Comparison of ENCODE assay signal across 8 cellular contexts in the genomic region with DNA sequence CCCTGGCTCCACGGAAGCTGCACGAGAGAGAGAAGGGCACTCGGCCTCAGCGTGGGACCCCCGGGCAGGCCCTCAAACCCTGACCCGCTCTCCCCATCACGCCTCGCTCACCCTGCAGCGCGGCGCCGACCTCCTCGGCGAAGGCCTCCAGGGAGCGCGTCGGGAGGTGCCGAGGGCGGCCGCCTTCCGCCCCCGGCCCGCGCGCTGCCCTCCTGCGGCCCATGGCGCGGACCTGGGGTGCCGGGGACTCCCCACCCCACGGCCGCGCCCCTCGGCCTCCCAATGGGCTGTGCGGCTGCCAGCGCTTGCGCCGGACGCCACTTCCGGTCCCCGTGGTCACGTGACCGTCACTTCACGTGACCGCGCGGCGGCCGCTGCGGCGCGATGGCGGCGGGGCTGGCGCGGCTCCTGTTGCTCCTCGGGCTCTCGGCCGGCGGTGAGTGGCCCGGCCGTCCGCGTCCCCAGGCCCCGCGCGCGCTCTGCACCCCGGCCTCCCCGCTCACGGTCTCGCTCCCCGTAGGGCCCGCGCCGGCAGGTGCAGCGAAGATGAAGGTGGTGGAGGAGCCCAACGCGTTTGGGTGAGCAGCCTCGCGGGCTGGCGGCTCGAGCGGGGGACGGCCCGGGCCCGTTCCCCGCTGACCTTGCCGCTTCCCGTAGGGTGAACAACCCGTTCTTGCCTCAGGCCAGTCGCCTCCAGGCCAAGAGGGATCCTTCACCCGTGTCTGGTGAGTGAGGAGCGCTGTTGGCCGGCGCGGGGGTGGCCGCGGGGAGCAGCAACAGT. TPM values are rescaled to one million over a fixed set of nuclear protein-coding genes. Genes with fewer than 3 reads are reported as not detected.
DNase-seq lines count a peak whose midpoint lies in the region; ATAC-seq and TF ChIP-seq lines count a peak whose summit lies in the region.

A gene (plus strand): TSS at position 350 of the 781 bp plus-strand sequence. CDS start 35 bp downstream, at position 385.
A gene (minus strand): TSS at position 297 of the 781 bp plus-strand sequence. CDS start 74 bp downstream, at position 223.

- peak within 1 kb of the TSS; percentile 94 to 98 (median 94) for H3K4me3 ChIP-seq in Peyer's patch
- H3K4me3 ChIP-seq in fibroblast of mammary gland (ENCODE audit: control insufficient read depth, low read depth, low read length), result peak within 1 kb of the TSS; percentile 82

- H3K27ac Mint-ChIP-seq in Calu3 (ENCODE audit: unreplicated experiment) (peak within 1 kb of the TSS; percentile 50), natural killer cell (peak within 1 kb of the TSS; percentile 80)
- H3K27ac Mint-ChIP-seq in activated T-helper 17 cell treated with anti-CD3 and anti-CD28 coated beads, Interleukin-2, amount 50 U/mL, for 72 hours, result peak within 1 kb of the TSS; percentile 92
- H3K27ac Mint-ChIP-seq in stimulated activated naive B cell treated with anti-CD40 and anti-IgM and Interleukin-4, amounts not matched to agents 10 μg/mL and 1 μg/mL and 100 μg/mL, for 72 hours, result peak within 1 kb of the TSS; percentile 93

- TF ChIP-seq CTCF in Calu3 (IDR thresholded peaks at IDR 0.05; ENCODE audit: unreplicated experiment), result no peak
- peak in 1 of 6 experiments; percentile 2 for TF ChIP-seq CTCF in Peyer's patch (IDR thresholded peaks at IDR 0.05)
- no peak for TF ChIP-seq CTCF in fibroblast of mammary gland (conservative IDR thresholded peaks at IDR 0.05; ENCODE audit: control insufficient read depth, insufficient read depth, low read depth, low read length)
- no peak for TF ChIP-seq CTCF in natural killer cell (IDR thresholded peaks at IDR 0.05)

- CTCF ChIA-PET in Calu3 (lab: Charles Lee), result interaction anchor here (1.5 kb wide), 1 partner anchor 20 kb away, joined by 3 read pairs; no protein-coding TSS in a partner anchor

- BruUV-seq in Calu3 (replicated peaks; lab: Mats Ljungman, UMichigan), result no TSS peak

- H3K9me3 Mint-ChIP-seq in Calu3 (ENCODE audit: low read depth, unreplicated experiment) (no peaks in the 10 kb centered on the region), natural killer cell (no peaks in the 10 kb centered on the region)
- H3K9me3 Mint-ChIP-seq in activated T-helper 17 cell treated with anti-CD3 and anti-CD28 coated beads, Interleukin-2, amount 50 U/mL, for 72 hours, result no peaks in the 10 kb centered on the region
- H3K9me3 Mint-ChIP-seq in stimulated activated naive B cell treated with anti-CD40 and anti-IgM and Interleukin-4, amounts not matched to agents 10 μg/mL and 1 μg/mL and 100 μg/mL, for 72 hours, result no peaks in the 10 kb centered on the region

- H3K27ac ChIP-seq in Peyer's patch, result peak within 1 kb of the TSS; percentile 63 to 80 (median 78)

- intact Hi-C loops in Calu3 (cut with micrococcal nuclease; ENCODE audit: unreplicated experiment) (no loop called here), natural killer cell (cut with micrococcal nuclease) (loop anchor here (10.0 kb wide), 1 partner anchor 353 kb away; a partner anchor contains a TSS)

- peaks cover 0 to 27% (median 15%) of the 10 kb centered on the region in 4 donors for H3K4me1 ChIP-seq in Peyer's patch

- H3K27me3 Mint-ChIP-seq in Calu3 (ENCODE audit: unreplicated experiment), result no peaks in the 10 kb centered on the region
- no peaks in the 10 kb centered on the region for H3K27me3 Mint-ChIP-seq in activated T-helper 17 cell treated with anti-CD3 and anti-CD28 coated beads, Interleukin-2, amount 50 U/mL, for 72 hours
- H3K27me3 Mint-ChIP-seq in natural killer cell (ENCODE audit: low read depth in 2 of 2), result no peaks in the 10 kb centered on the region
- no peaks in the 10 kb centered on the region for H3K27me3 Mint-ChIP-seq in stimulated activated naive B cell treated with anti-CD40 and anti-IgM and Interleukin-4, amounts not matched to agents 10 μg/mL and 1 μg/mL and 100 μg/mL, for 72 hours

- DNase-seq in Calu3 (peak; percentile 94), HT1080 (ENCODE audit: low read depth) (peak; percentile 70), Peyer's patch (peak; percentile 81 to 92 (median 92)), fibroblast of mammary gland (ENCODE audit: low read depth) (peak; percentile 85), natural killer cell (peak; percentile 89)
- peak; percentile 85 for DNase-seq in stimulated activated naive B cell treated with anti-CD40 and anti-IgM and Interleukin-4, amounts not matched to agents 10 μg/mL and 1 μg/mL and 100 μg/mL, for 72 hours

- H3K4me1 Mint-ChIP-seq in Calu3 (ENCODE audit: low read depth, unreplicated experiment) (peaks cover 37% of the 10 kb centered on the region), natural killer cell (peaks cover 27 to 56% of the 10 kb centered on the region in 2 donors)
- peaks cover 15% of the 10 kb centered on the region for H3K4me1 Mint-ChIP-seq in activated T-helper 17 cell treated with anti-CD3 and anti-CD28 coated beads, Interleukin-2, amount 50 U/mL, for 72 hours
- peaks cover 36 to 65% of the 10 kb centered on the region in 2 donors for H3K4me1 Mint-ChIP-seq in stimulated activated naive B cell treated with anti-CD40 and anti-IgM and Interleukin-4, amounts not matched to agents 10 μg/mL and 1 μg/mL and 100 μg/mL, for 72 hours

- peak within 1 kb of the TSS; percentile 93 for H3K4me3 Mint-ChIP-seq in Calu3 (ENCODE audit: low read depth, unreplicated experiment)
- H3K4me3 Mint-ChIP-seq in activated T-helper 17 cell treated with anti-CD3 and anti-CD28 coated beads, Interleukin-2, amount 50 U/mL, for 72 hours, result peak within 1 kb of the TSS; percentile 86
- peak within 1 kb of the TSS; percentile 86 for H3K4me3 Mint-ChIP-seq in natural killer cell
- H3K4me3 Mint-ChIP-seq in stimulated activated naive B cell treated with anti-CD40 and anti-IgM and Interleukin-4, amounts not matched to agents 10 μg/mL and 1 μg/mL and 100 μg/mL, for 72 hours, result peak within 1 kb of the TSS; percentile 88 to 91

- no peaks in the 10 kb centered on the region for H3K27me3 ChIP-seq in Peyer's patch

- TF ChIP-seq POLR2A in Peyer's patch (IDR thresholded peaks at IDR 0.05), result peak; percentile 42 to 77

- peaks cover 0 to 34% (median 0%) of the 10 kb centered on the region in 3 donors for H3K36me3 ChIP-seq in Peyer's patch

- ATAC-seq in GM19468 (IDR thresholded peaks at IDR 0.05; ENCODE audit: extremely low read depth, unreplicated experiment) (peak; percentile 64), natural killer cell (peak; percentile 91 to 96 (median 95))
- peak; percentile 96 for ATAC-seq in activated T-helper 17 cell treated with anti-CD3 and anti-CD28 coated beads, Interleukin-2, amount 50 U/mL, for 72 hours (replicated peaks)
- ATAC-seq in stimulated activated naive B cell treated with anti-CD40 and anti-IgM and Interleukin-4, amounts not matched to agents 10 μg/mL and 1 μg/mL and 100 μg/mL, for 72 hours (replicated peaks), result peak; percentile 94 to 95

- no peaks in the 10 kb centered on the region for H3K9me3 ChIP-seq in Peyer's patch

- H3K36me3 Mint-ChIP-seq in Calu3 (ENCODE audit: insufficient read depth, unreplicated experiment) (peaks cover 59% of the 10 kb centered on the region), natural killer cell (no peaks in the 10 kb centered on the region)
- peaks cover 18% of the 10 kb centered on the region for H3K36me3 Mint-ChIP-seq in activated T-helper 17 cell treated with anti-CD3 and anti-CD28 coated beads, Interleukin-2, amount 50 U/mL, for 72 hours (ENCODE audit: low read depth)
- peaks cover 6 to 30% of the 10 kb centered on the region in 2 donors for H3K36me3 Mint-ChIP-seq in stimulated activated naive B cell treated with anti-CD40 and anti-IgM and Interleukin-4, amounts not matched to agents 10 μg/mL and 1 μg/mL and 100 μg/mL, for 72 hours

RNA-seq across cellular contexts. Expression of the first gene that starts in this region (rescaled TPM):
- total RNA-seq in Calu3 (2022) (63.9 and 80.2 TPM in 2 replicates), Peyer's patch (10 to 100 TPM; 51.1 to 83.3 (median 65.0) TPM), natural killer cell (10 to 100 TPM; 58.7 to 65.9 (median 62.0) TPM)
- total RNA-seq in HT1080 (2014; rRNA removed; shearing (Covaris generic)), result 38.2 and 38.9 TPM in 2 replicates
- 32.2 and 45.9 TPM in 2 replicates for polyA plus RNA-seq in HT1080 (2015; cell fraction: cytosol; rRNA removed)
- 43.5 and 49.4 TPM in 2 replicates for polyA plus RNA-seq in HT1080 (2015; cell fraction: nucleus; rRNA removed)
- 10 to 100 TPM; 22.6 to 24.4 TPM for total RNA-seq in activated T-helper 17 cell treated with anti-CD3 and anti-CD28 coated beads, Interleukin-2, amount 50 U/mL, for 72 hours

RNA-seq across cellular contexts. Expression of the second gene that starts in this region (rescaled TPM):
- total RNA-seq in Calu3 (2022) (59.4 and 72.4 TPM in 2 replicates), Peyer's patch (10 to 100 TPM; 48.2 to 62.3 (median 53.6) TPM), natural killer cell (10 to 100 TPM; 29.4 to 34.7 (median 29.7) TPM)
- total RNA-seq in HT1080 (2014; rRNA removed; shearing (Covaris generic)), result 103 and 109 TPM in 2 replicates
- polyA plus RNA-seq in HT1080 (2015; cell fraction: cytosol; rRNA removed), result 75.2 and 81.5 TPM in 2 replicates
- polyA plus RNA-seq in HT1080 (2015; cell fraction: nucleus; rRNA removed), result 32.7 and 38.3 TPM in 2 replicates
- total RNA-seq in activated T-helper 17 cell treated with anti-CD3 and anti-CD28 coated beads, Interleukin-2, amount 50 U/mL, for 72 hours, result 10 to 100 TPM; 36.7 to 64.2 TPM

Comparison
In these comparisons a context has a peak if more than half of its experiments do, and no peak if none do; other contexts are left out.
1. Peak in every context shown above with its lines: DNase-seq, ATAC-seq, H3K4me3 ChIP-seq and H3K27ac ChIP-seq.